1 cellular context compared by ENCODE assay signal in the genomic region with DNA sequence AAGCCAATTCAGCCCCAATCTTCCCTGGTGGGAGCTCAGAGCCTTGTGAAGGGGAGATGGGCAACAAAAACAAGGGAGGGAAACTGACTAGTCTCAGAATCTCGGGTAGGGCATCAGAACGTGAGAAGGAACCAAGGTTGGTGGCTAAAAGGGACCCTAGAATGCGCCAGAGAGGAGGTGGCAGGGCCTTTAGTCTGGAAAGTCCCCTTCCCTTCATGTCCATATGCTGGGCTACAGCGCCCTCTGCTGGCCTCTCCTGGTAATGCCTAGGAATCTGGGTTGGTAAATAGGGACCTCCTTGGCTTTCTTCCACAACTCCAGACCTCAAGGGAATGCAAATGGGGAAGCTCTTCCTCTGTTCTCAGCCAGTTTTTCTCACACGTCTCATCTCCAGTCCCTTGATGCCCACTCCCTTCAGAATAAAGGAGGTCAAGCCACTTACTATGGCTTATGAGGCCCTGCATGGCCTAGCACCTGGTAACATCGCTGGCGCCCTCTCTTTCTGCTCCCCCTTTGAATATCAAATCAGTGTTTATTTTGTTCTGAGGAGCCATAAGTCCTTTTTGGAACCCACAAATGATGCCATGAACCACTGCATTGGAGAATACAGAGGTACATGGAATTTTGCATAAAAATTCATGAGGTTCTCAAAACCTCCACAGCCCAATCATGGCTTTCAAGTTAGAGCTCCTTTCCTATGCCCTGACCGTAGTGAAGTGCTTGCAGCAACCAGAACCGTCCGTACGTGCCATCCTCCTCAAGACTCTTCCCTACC.
TF ChIP-seq lines count a peak whose summit lies in the region.

No MANE protein-coding gene starts in this region.

TF ChIP-seq in IMR-90, 13 proteins besides CTCF, POLR2A, EP300 and RAD21:
- TF ChIP-seq, protein P1, sequence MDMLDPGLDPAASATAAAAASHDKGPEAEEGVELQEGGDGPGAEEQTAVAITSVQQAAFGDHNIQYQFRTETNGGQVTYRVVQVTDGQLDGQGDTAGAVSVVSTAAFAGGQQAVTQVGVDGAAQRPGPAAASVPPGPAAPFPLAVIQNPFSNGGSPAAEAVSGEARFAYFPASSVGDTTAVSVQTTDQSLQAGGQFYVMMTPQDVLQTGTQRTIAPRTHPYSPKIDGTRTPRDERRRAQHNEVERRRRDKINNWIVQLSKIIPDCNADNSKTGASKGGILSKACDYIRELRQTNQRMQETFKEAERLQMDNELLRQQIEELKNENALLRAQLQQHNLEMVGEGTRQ (IDR thresholded peaks at IDR 0.05; ENCODE audit: low read depth, low read length) = no peak
- TF ChIP-seq, protein P2, sequence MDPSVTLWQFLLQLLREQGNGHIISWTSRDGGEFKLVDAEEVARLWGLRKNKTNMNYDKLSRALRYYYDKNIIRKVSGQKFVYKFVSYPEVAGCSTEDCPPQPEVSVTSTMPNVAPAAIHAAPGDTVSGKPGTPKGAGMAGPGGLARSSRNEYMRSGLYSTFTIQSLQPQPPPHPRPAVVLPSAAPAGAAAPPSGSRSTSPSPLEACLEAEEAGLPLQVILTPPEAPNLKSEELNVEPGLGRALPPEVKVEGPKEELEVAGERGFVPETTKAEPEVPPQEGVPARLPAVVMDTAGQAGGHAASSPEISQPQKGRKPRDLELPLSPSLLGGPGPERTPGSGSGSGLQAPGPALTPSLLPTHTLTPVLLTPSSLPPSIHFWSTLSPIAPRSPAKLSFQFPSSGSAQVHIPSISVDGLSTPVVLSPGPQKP (IDR thresholded peaks at IDR 0.05; ENCODE audit: borderline replicate concordance, low read depth, low read length) = no peak
- TF ChIP-seq RFX5 (IDR thresholded peaks at IDR 0.05; ENCODE audit: low read depth, low read length) (no peak), MXI1 (IDR thresholded peaks at IDR 0.05; ENCODE audit: borderline replicate concordance, low read depth, low read length) (no peak), MAFK (IDR thresholded peaks at IDR 0.05; ENCODE audit: low read depth, low read length) (no peak), BHLHE40 (IDR thresholded peaks at IDR 0.05; ENCODE audit: low read depth, low read length) (no peak), SMC3 (IDR thresholded peaks at IDR 0.05; ENCODE audit: low read depth, low read length) (peak; percentile 56), RCOR1 (IDR thresholded peaks at IDR 0.05; ENCODE audit: insufficient replicate concordance, low read length) (no peak), CEBPB (IDR thresholded peaks at IDR 0.05; ENCODE audit: low read depth, low read length) (peak; percentile 5; the same call in 1 of the 2 replicates), CHD1 (IDR thresholded peaks at IDR 0.05; ENCODE audit: low read depth, low read length) (no peak), FOS (IDR thresholded peaks at IDR 0.05; ENCODE audit: low read depth, low read length) (no peak)
